8 cellular contexts compared by ENCODE assay signal in the genomic region with DNA sequence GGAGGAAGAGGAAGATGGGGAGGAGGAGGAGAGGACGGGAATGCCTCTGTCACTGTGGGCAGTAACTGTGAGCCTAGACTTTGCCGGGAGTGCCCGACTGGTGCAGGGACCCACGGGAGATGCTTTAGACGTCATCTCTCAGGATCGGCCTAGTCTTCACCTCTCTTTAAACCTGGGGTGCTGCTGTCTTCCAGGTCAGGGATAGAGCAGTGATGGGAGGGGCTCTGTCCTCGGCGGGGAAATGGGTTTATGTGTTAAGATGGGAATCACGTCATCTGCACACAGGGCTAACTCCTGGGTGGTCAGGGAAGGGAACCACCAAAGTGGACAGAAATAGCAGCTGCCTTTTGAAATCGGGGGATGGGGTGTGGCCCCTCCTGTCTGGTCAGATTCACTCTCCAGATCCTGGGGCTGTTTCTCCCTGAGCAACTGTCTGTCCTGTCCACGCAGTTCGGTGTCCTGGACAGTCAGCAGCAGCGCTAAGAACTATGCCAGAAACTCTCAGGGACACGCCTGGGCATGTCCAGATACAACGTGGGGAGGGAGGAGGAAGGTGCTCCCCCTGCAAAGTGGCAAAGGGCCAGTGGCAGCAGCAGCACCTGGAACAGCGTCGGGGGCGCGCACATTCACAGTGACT. TPM values are rescaled to one million over a fixed set of nuclear protein-coding genes. Genes with fewer than 3 reads are reported as not detected.
A peak's percentile ranks its signal among the peaks of the same experiment; 100 is the strongest.
DNase-seq lines count a peak whose midpoint lies in the region; ATAC-seq and TF ChIP-seq lines count a peak whose summit lies in the region.

No MANE protein-coding gene starts in this region.

- DNase-seq in SIG-M5 treated with dmso at 0.1 percent for 504 hours (lab: John Stamatoyannopoulos, UW; ENCODE audit: unreplicated experiment) (peak; percentile 31), SIG-M5 (lab: John Stamatoyannopoulos, UW) (no peak), PC-9 (peak in 1 of 2 experiments; percentile 77), osteocyte (ENCODE audit: extremely low spot score, unreplicated experiment) (no peak), 8988T (no peak)
- DNase-seq in stimulated activated CD4-positive, alpha-beta T cell treated with anti-CD3 and anti-CD28 coated beads, Interleukin-2, amount 100 ng/mL, for 24 hours, result no peak

- H3K9me3 ChIP-seq in PC-9 (ENCODE audit: insufficient read depth, low read depth), result no peaks in the 10 kb centered on the region

- H3K36me3 ChIP-seq in PC-9 (ENCODE audit: low read depth), result no peaks in the 10 kb centered on the region

- H3K4me3 Mint-ChIP-seq in osteocyte (ENCODE audit: unreplicated experiment), result peak overlapping the region; percentile 4

- H3K9me3 Mint-ChIP-seq in osteocyte (ENCODE audit: unreplicated experiment), result no peaks in the 10 kb centered on the region

- peaks cover 24% of the 10 kb centered on the region for H3F3A ChIP-seq in PC-9 (ENCODE audit: insufficient read depth, low read depth)

- peaks cover 22% of the 10 kb centered on the region for H3K4me1 Mint-ChIP-seq in osteocyte (ENCODE audit: unreplicated experiment)

- TF ChIP-seq CTCF in PC-9 (conservative IDR thresholded peaks at IDR 0.05) (no peak), osteocyte (IDR thresholded peaks at IDR 0.05) (no peak)

- TSS peak; percentile 23 for BruUV-seq in PC-9 (replicated peaks; lab: Mats Ljungman, UMichigan)

- H3K27me3 ChIP-seq in PC-9 (ENCODE audit: insufficient read depth, low read depth), result no peaks in the 10 kb centered on the region

- peak; percentile 61 for ATAC-seq in esophagus mucosa
- no peak for ATAC-seq in HG02571 (IDR thresholded peaks at IDR 0.05; ENCODE audit: unreplicated experiment)

- H3K4me3 ChIP-seq in PC-9, result no peak overlapping the region

- CTCF ChIA-PET in PC-9 (lab: Charles Lee), result no interaction called here

- no peak overlapping the region for H3K27ac ChIP-seq in PC-9

- intact Hi-C loops in PC-9 (cut with micrococcal nuclease; ENCODE audit: unreplicated experiment), result loop anchor here (1.0 to 10.0 kb wide), 4 partner anchors 16 to 228 kb away; no protein-coding TSS in a partner anchor

- H3K27me3 Mint-ChIP-seq in osteocyte (ENCODE audit: unreplicated experiment), result no peaks in the 10 kb centered on the region

- H2AFZ ChIP-seq in PC-9, result no peak overlapping the region

- POLR2A ChIA-PET in PC-9 (lab: Charles Lee; ENCODE audit: unreplicated experiment), result interaction anchor here (0.5 to 0.6 kb wide), 2 partner anchors 51 to 105 kb away, joined by 3 to 4 read pairs; no protein-coding TSS in a partner anchor

- no peaks in the 10 kb centered on the region for H3K36me3 Mint-ChIP-seq in osteocyte (ENCODE audit: unreplicated experiment)

- no peaks in the 10 kb centered on the region; the same call in 1 of the 2 replicates for H4K20me1 ChIP-seq in PC-9 (ENCODE audit: insufficient read depth)

- H3K79me2 ChIP-seq in PC-9 (ENCODE audit: low read depth), result no peaks in the 10 kb centered on the region

- peak overlapping the region; percentile 59 for H3K4me2 ChIP-seq in PC-9

- peaks cover 40% of the 10 kb centered on the region for H3K4me1 ChIP-seq in PC-9 (replicated peaks; ENCODE audit: insufficient read depth)

- peak overlapping the region; percentile 97 for H3K27ac Mint-ChIP-seq in osteocyte (ENCODE audit: unreplicated experiment)

- no peaks in the 10 kb centered on the region for H3K9me2 ChIP-seq in PC-9 (ENCODE audit: insufficient read depth)

RNA-seq across cellular contexts. Expression of a gene that starts 26.8 kb away (rescaled TPM):
- total RNA-seq in PC-9 (2021) (92.9 and 93.8 TPM in 2 replicates), esophagus mucosa (34.8 TPM), osteocyte (14.8 and 15.0 TPM in 2 replicates)
